Comparison of ENCODE assay signal across 8 cellular contexts in genomic region chr9:130715270-130716077, GRCh38. TPM values are rescaled to one million over a fixed set of nuclear protein-coding genes. Genes with fewer than 3 reads are reported as not detected.
DNase-seq lines count a peak whose midpoint lies in the region; ATAC-seq and TF ChIP-seq lines count a peak whose summit lies in the region.

No MANE protein-coding gene starts in this region.

- no peaks in the 10 kb centered on the region for H3K27me3 Mint-ChIP-seq in activated naive CD4-positive, alpha-beta T cell treated with anti-CD3 and anti-CD28 coated beads for 36 hours (ENCODE audit: low read depth)

- H3K4me3 ChIP-seq in adrenal gland (peak overlapping the region in 3 of 4 donors; percentile 48 to 82 (median 76)), left lung (peak overlapping the region; percentile 88 to 99), tibial nerve (peak overlapping the region in 3 of 4 donors; percentile 30 to 99 (median 96))

- CTCF ChIA-PET in activated naive CD4-positive, alpha-beta T cell treated with anti-CD3 and anti-CD28 coated beads for 36 hours (lab: Charles Lee) = interaction anchor here (0.8 to 1.7 kb wide), 3 partner anchors 9 to 272 kb away, joined by 3 to 6 read pairs (median 4); no protein-coding TSS in a partner anchor

- H3K4me1 ChIP-seq in adrenal gland (replicated peaks in 1 of 2) = peaks cover 18 to 31% of the 10 kb centered on the region in 2 donors
- peaks cover 0 to 54% of the 10 kb centered on the region in 2 donors for H3K4me1 ChIP-seq in left lung
- H3K4me1 ChIP-seq in tibial nerve = peaks cover 0 to 42% (median 30%) of the 10 kb centered on the region in 4 donors

- H3K9me3 Mint-ChIP-seq in activated naive CD4-positive, alpha-beta T cell treated with anti-CD3 and anti-CD28 coated beads for 36 hours = no peaks in the 10 kb centered on the region

- no peaks in the 10 kb centered on the region for H3K36me3 Mint-ChIP-seq in activated naive CD4-positive, alpha-beta T cell treated with anti-CD3 and anti-CD28 coated beads for 36 hours (ENCODE audit: low read depth)

- peaks cover 36% of the 10 kb centered on the region for H3K4me1 Mint-ChIP-seq in activated naive CD4-positive, alpha-beta T cell treated with anti-CD3 and anti-CD28 coated beads for 36 hours (ENCODE audit: low read depth)

- intact Hi-C loops in activated naive CD4-positive, alpha-beta T cell treated with anti-CD3 and anti-CD28 coated beads for 36 hours (cut with micrococcal nuclease) = no loop called here
- intact Hi-C loops in adrenal gland (cut with DNase I) (loop anchor here in 1 of 2 donors (10.0 kb wide), 1 partner anchor 49 kb away; no protein-coding TSS in a partner anchor), left lung (cut with DNase I) (no loop called here)

- no peaks in the 10 kb centered on the region for H3K9me3 ChIP-seq in adrenal gland (replicated peaks in 1 of 3)
- no peaks in the 10 kb centered on the region for H3K9me3 ChIP-seq in left lung
- H3K9me3 ChIP-seq in tibial nerve = no peaks in the 10 kb centered on the region

- no peak for TF ChIP-seq POLR2A in adrenal gland (IDR thresholded peaks at IDR 0.05)
- no peak for TF ChIP-seq POLR2A in tibial nerve (IDR thresholded peaks at IDR 0.05)

- H3K27ac ChIP-seq in adrenal gland (peak overlapping the region in 4 of 5 donors; percentile 11 to 99 (median 95)), left lung (peak overlapping the region in 1 of 2 donors; percentile 41), tibial nerve (peak overlapping the region in 2 of 4 donors; percentile 98 to 99)

- H3K27ac Mint-ChIP-seq in activated naive CD4-positive, alpha-beta T cell treated with anti-CD3 and anti-CD28 coated beads for 36 hours = no peak overlapping the region

- H3K36me3 ChIP-seq in adrenal gland (replicated peaks in 1 of 2) (no peaks in the 10 kb centered on the region), left lung (no peaks in the 10 kb centered on the region), tibial nerve (no peaks in the 10 kb centered on the region)

- TF ChIP-seq EP300 in tibial nerve (IDR thresholded peaks at IDR 0.05) = no peak

- 16 to 21% (median 21%) methylated on average over 7 of the region's 7 CpGs for WGBS in adrenal gland, 4 donors
- 19 to 30% methylated on average over 7 of the region's 7 CpGs for WGBS in tibial nerve, 2 donors

- DNase-seq in activated naive CD4-positive, alpha-beta T cell treated with anti-CD3 and anti-CD28 coated beads for 36 hours = no peak
- no peak for DNase-seq in activated naive CD4-positive, alpha-beta T cell treated with Interleukin-2 at 50 U/mL for 16 hours
- DNase-seq in adrenal gland (no peak), left lung (no peak), tibial nerve (ENCODE audit: low spot score in 2 of 2) (no peak), T1000 (lab: John Stamatoyannopoulos, UW) (no peak), D341Med (ENCODE audit: low spot score) (no peak)

- no peak for TF ChIP-seq CTCF in adrenal gland (IDR thresholded peaks at IDR 0.05)
- TF ChIP-seq CTCF in left lung (IDR thresholded peaks at IDR 0.05) = no peak
- no peak for TF ChIP-seq CTCF in tibial nerve (IDR thresholded peaks at IDR 0.05)

- ATAC-seq in left lung = no peak
- ATAC-seq in GM19395 (IDR thresholded peaks at IDR 0.05; ENCODE audit: unreplicated experiment) = no peak

- H3K27me3 ChIP-seq in adrenal gland (no peaks in the 10 kb centered on the region), left lung (no peaks in the 10 kb centered on the region), tibial nerve (no peaks in the 10 kb centered on the region)

- H3K4me3 Mint-ChIP-seq in activated naive CD4-positive, alpha-beta T cell treated with anti-CD3 and anti-CD28 coated beads for 36 hours = peak overlapping the region; percentile 86

RNA-seq across cellular contexts. Expression of gene EXOSC2, which starts 21.9 kb away (rescaled TPM):
- 10 to 100 TPM; 70.1 to 72.6 TPM for total RNA-seq in activated naive CD4-positive, alpha-beta T cell treated with anti-CD3 and anti-CD28 coated beads for 36 hours
- total RNA-seq in adrenal gland (10 to 100 TPM in 7 of 8 donors, 1 to 10 TPM in 1; 9.5 to 26.7 (median 19.3) TPM), left lung (10 to 100 TPM; 17.5 to 27.6 TPM), tibial nerve (10 to 100 TPM; 17.3 to 26.7 (median 24.9) TPM)
- 10 to 100 TPM; 15.5 to 28.8 (median 16.6) TPM for polyA plus RNA-seq in adrenal gland

RNA-seq across cellular contexts. Expression of gene PRDM12, which starts 51.1 kb away (rescaled TPM):
- not detected for total RNA-seq in activated naive CD4-positive, alpha-beta T cell treated with anti-CD3 and anti-CD28 coated beads for 36 hours
- total RNA-seq in adrenal gland (under 1 TPM in 1 of 8 donors, not detected in 7; 0.14 TPM), left lung (not detected), tibial nerve (not detected)
- polyA plus RNA-seq in adrenal gland = under 1 TPM in 2 of 3 donors, not detected in 1; 0.07 to 0.08 TPM
